7 cellular contexts compared by ENCODE assay signal in the genomic region with DNA sequence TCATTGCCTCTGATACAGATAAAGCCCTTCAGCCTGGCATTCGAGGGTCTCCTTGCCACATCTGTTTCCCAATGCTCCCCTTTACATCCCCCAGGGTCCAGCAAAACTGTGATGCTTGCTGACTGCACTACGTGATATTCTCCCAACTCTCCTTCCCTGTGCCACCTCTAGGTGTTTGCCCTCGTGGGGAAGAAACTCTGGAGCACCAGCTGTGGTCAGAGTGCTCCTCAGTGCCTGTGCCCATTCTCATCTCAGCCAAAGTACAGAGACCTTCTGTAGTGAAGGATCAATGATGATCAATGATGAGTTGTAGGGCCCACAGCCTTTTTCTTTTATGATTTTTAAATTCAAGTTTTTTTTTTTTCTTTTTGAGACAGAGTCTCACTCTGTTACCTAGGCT.
"Had no signal": no experiment of that assay in that cellular context is flagged by ENCODE, and none has a peak within 500 bp of the region (broad histone marks: within the 10 kb centered on the region; RNA-seq: fewer than 3 reads in every experiment).

No MANE protein-coding gene starts in this region.

- H3K4me1 Mint-ChIP-seq: GM23338 had no signal

- H3K4me2 ChIP-seq: GM23338 had no signal

- H3K4me3 Mint-ChIP-seq: GM23338, H9 had no signal

- ATAC-seq: GM23338, K562 had no signal

- H3K4me3 ChIP-seq: GM23338, K562 had no signal

- H3K27ac Mint-ChIP-seq: GM23338, H9 had no signal

- FAIRE-seq: H1, H54, HTR-8/SVneo, K562 had no signal

- H2AFZ ChIP-seq: GM23338 had no signal

- DNase-seq: H9, HCEC 1CT had no signal
